In genomic region chr18:35964319-35964718, GRCh38 we compare ENCODE assay signal across 15 cellular contexts.
DNase-seq lines count a peak whose midpoint lies in the region; ATAC-seq and TF ChIP-seq lines count a peak whose summit lies in the region.
"Had no signal": no experiment of that assay in that cellular context is flagged by ENCODE, and none has a peak within 500 bp of the region (broad histone marks: within the 10 kb centered on the region; RNA-seq: fewer than 3 reads in every experiment).

No MANE protein-coding gene starts in this region.

- intact Hi-C loops in activated CD4-positive, alpha-beta memory T cell treated with anti-CD3 and anti-CD28 coated beads for 36 hours (cut with micrococcal nuclease), result no loop called here
- intact Hi-C loops in esophagus squamous epithelium (cut with DNase I), result no loop called here

- peaks cover 0 to 15% (median 0%) of the 10 kb centered on the region in 4 donors for H3K27me3 ChIP-seq in esophagus squamous epithelium
- H3K27me3 ChIP-seq: BLaER1 treated with 17β-estradiol and CSF1 and Interleukin-3, amounts not matched to agents 10 nM and 100 nM had no signal

- no peak for ATAC-seq in activated naive CD8-positive, alpha-beta T cell treated with anti-CD3 and anti-CD28 coated beads, Interleukin-2, amount 50 U/mL, for 24 hours
- peak; percentile 20 for ATAC-seq in esophagus mucosa
- ATAC-seq: GM23338 had no signal

- no peak overlapping the region for H3K27ac ChIP-seq in esophagus squamous epithelium
- H3K27ac ChIP-seq: BLaER1 treated with 17β-estradiol and CSF1 and Interleukin-3, amounts not matched to agents 10 nM and 100 nM had no signal

- CTCF ChIA-PET in activated CD4-positive, alpha-beta memory T cell treated with anti-CD3 and anti-CD28 coated beads for 36 hours (lab: Charles Lee), result no interaction called here
- CTCF ChIA-PET in activated CD4-positive, alpha-beta memory T cell treated with anti-CD3 and anti-CD28 coated beads, Interleukin-2, amount 10 ng/mL, durations not matched to agents 7 days and 5 days (lab: Charles Lee), result no interaction called here

- H3K9me3 ChIP-seq in esophagus squamous epithelium, result peaks cover 0 to 7% (median 0%) of the 10 kb centered on the region in 3 donors

- H3K4me3 Mint-ChIP-seq in activated CD4-positive, alpha-beta memory T cell treated with anti-CD3 and anti-CD28 coated beads for 36 hours, result no peak overlapping the region
- no peak overlapping the region for H3K4me3 Mint-ChIP-seq in activated CD4-positive, alpha-beta memory T cell treated with anti-CD3 and anti-CD28 coated beads, Interleukin-2, amount 10 ng/mL, durations not matched to agents 7 days and 5 days
- no peak overlapping the region for H3K4me3 Mint-ChIP-seq in activated naive CD8-positive, alpha-beta T cell treated with anti-CD3 and anti-CD28 coated beads, Interleukin-2, amount 50 U/mL, for 24 hours
- no peak overlapping the region for H3K4me3 Mint-ChIP-seq in activated naive CD8-positive, alpha-beta T cell treated with anti-CD3 and anti-CD28 coated beads for 36 hours
- H3K4me3 Mint-ChIP-seq in HFFc6, result no peak overlapping the region
- H3K4me3 Mint-ChIP-seq: CD4-positive, CD25-positive, alpha-beta regulatory T cell; GM23338; IgD-negative memory B cell had no signal

- no peaks in the 10 kb centered on the region for H3K9me3 Mint-ChIP-seq in activated CD4-positive, alpha-beta memory T cell treated with anti-CD3 and anti-CD28 coated beads for 36 hours
- no peaks in the 10 kb centered on the region for H3K9me3 Mint-ChIP-seq in activated CD4-positive, alpha-beta memory T cell treated with anti-CD3 and anti-CD28 coated beads, Interleukin-2, amount 10 ng/mL, durations not matched to agents 7 days and 5 days
- no peaks in the 10 kb centered on the region for H3K9me3 Mint-ChIP-seq in activated naive CD8-positive, alpha-beta T cell treated with anti-CD3 and anti-CD28 coated beads, Interleukin-2, amount 50 U/mL, for 24 hours
- H3K9me3 Mint-ChIP-seq in activated naive CD8-positive, alpha-beta T cell treated with anti-CD3 and anti-CD28 coated beads for 36 hours, result peaks cover 5% of the 10 kb centered on the region
- no peaks in the 10 kb centered on the region; the same call in 1 of the 2 replicates for H3K9me3 Mint-ChIP-seq in HFFc6

- TF ChIP-seq POLR2A in esophagus squamous epithelium (IDR thresholded peaks at IDR 0.05), result no peak

- POLR2A ChIA-PET in activated CD4-positive, alpha-beta memory T cell treated with anti-CD3 and anti-CD28 coated beads for 36 hours (lab: Charles Lee), result no interaction called here
- POLR2A ChIA-PET in activated CD4-positive, alpha-beta memory T cell treated with anti-CD3 and anti-CD28 coated beads, Interleukin-2, amount 10 ng/mL, durations not matched to agents 7 days and 5 days (lab: Charles Lee), result no interaction called here

- H3K36me3 ChIP-seq in esophagus squamous epithelium, result no peaks in the 10 kb centered on the region
- H3K36me3 ChIP-seq: BLaER1 treated with 17β-estradiol and CSF1 and Interleukin-3, amounts not matched to agents 10 nM and 100 nM had no signal

- H3K4me3 ChIP-seq in esophagus squamous epithelium, result no peak overlapping the region
- H3K4me3 ChIP-seq: BLaER1 treated with 17β-estradiol and CSF1 and Interleukin-3, amounts not matched to agents 10 nM and 100 nM; GM23338 had no signal

- DNase-seq in activated CD4-positive, alpha-beta memory T cell treated with anti-CD3 and anti-CD28 coated beads for 36 hours, result no peak
- no peak for DNase-seq in activated CD4-positive, alpha-beta memory T cell treated with anti-CD3 and anti-CD28 coated beads, Interleukin-2, amount 10 ng/mL, durations not matched to agents 7 days and 5 days
- DNase-seq in activated naive CD8-positive, alpha-beta T cell treated with anti-CD3 and anti-CD28 coated beads, Interleukin-2, amount 50 U/mL, for 24 hours, result no peak
- no peak for DNase-seq in activated naive CD8-positive, alpha-beta T cell treated with anti-CD3 and anti-CD28 coated beads for 36 hours
- no peak for DNase-seq in esophagus squamous epithelium (lab: John Stamatoyannopoulos, UW)
- no peak for DNase-seq in HFFc6
- DNase-seq: ACHN; CD4-positive, CD25-positive, alpha-beta regulatory T cell; DMS53; GF-D8; H7 had no signal

- H3K27ac Mint-ChIP-seq in activated CD4-positive, alpha-beta memory T cell treated with anti-CD3 and anti-CD28 coated beads for 36 hours, result peak overlapping the region; percentile 68
- H3K27ac Mint-ChIP-seq in activated CD4-positive, alpha-beta memory T cell treated with anti-CD3 and anti-CD28 coated beads, Interleukin-2, amount 10 ng/mL, durations not matched to agents 7 days and 5 days, result no peak overlapping the region
- H3K27ac Mint-ChIP-seq in activated naive CD8-positive, alpha-beta T cell treated with anti-CD3 and anti-CD28 coated beads, Interleukin-2, amount 50 U/mL, for 24 hours, result peak overlapping the region; percentile 24
- H3K27ac Mint-ChIP-seq in activated naive CD8-positive, alpha-beta T cell treated with anti-CD3 and anti-CD28 coated beads for 36 hours, result no peak overlapping the region
- H3K27ac Mint-ChIP-seq in HFFc6, result no peak overlapping the region
- H3K27ac Mint-ChIP-seq: CD4-positive, CD25-positive, alpha-beta regulatory T cell; GM23338; IgD-negative memory B cell had no signal

- H3K27me3 Mint-ChIP-seq in activated CD4-positive, alpha-beta memory T cell treated with anti-CD3 and anti-CD28 coated beads for 36 hours, result no peaks in the 10 kb centered on the region
- H3K27me3 Mint-ChIP-seq in activated CD4-positive, alpha-beta memory T cell treated with anti-CD3 and anti-CD28 coated beads, Interleukin-2, amount 10 ng/mL, durations not matched to agents 7 days and 5 days, result peaks cover 6% of the 10 kb centered on the region
- H3K27me3 Mint-ChIP-seq in activated naive CD8-positive, alpha-beta T cell treated with anti-CD3 and anti-CD28 coated beads, Interleukin-2, amount 50 U/mL, for 24 hours, result peaks cover 6% of the 10 kb centered on the region
- peaks cover 4% of the 10 kb centered on the region for H3K27me3 Mint-ChIP-seq in activated naive CD8-positive, alpha-beta T cell treated with anti-CD3 and anti-CD28 coated beads for 36 hours
- peaks cover 27% of the 10 kb centered on the region for H3K27me3 Mint-ChIP-seq in HFFc6 (ENCODE audit: insufficient read depth)
- H3K27me3 Mint-ChIP-seq: IgD-negative memory B cell had no signal

- no peaks in the 10 kb centered on the region for H3K36me3 Mint-ChIP-seq in activated CD4-positive, alpha-beta memory T cell treated with anti-CD3 and anti-CD28 coated beads for 36 hours
- no peaks in the 10 kb centered on the region for H3K36me3 Mint-ChIP-seq in activated CD4-positive, alpha-beta memory T cell treated with anti-CD3 and anti-CD28 coated beads, Interleukin-2, amount 10 ng/mL, durations not matched to agents 7 days and 5 days (ENCODE audit: low read depth)
- no peaks in the 10 kb centered on the region for H3K36me3 Mint-ChIP-seq in activated naive CD8-positive, alpha-beta T cell treated with anti-CD3 and anti-CD28 coated beads, Interleukin-2, amount 50 U/mL, for 24 hours (ENCODE audit: low read depth)
- H3K36me3 Mint-ChIP-seq in activated naive CD8-positive, alpha-beta T cell treated with anti-CD3 and anti-CD28 coated beads for 36 hours, result peaks cover 5% of the 10 kb centered on the region
- H3K36me3 Mint-ChIP-seq in HFFc6 (ENCODE audit: low read depth), result no peaks in the 10 kb centered on the region
- H3K36me3 Mint-ChIP-seq: IgD-negative memory B cell had no signal

- peaks cover 0 to 19% (median 12%) of the 10 kb centered on the region in 3 donors for H3K4me1 ChIP-seq in esophagus squamous epithelium

- peaks cover 19% of the 10 kb centered on the region for H3K4me1 Mint-ChIP-seq in activated CD4-positive, alpha-beta memory T cell treated with anti-CD3 and anti-CD28 coated beads for 36 hours (ENCODE audit: low read depth)
- H3K4me1 Mint-ChIP-seq in activated CD4-positive, alpha-beta memory T cell treated with anti-CD3 and anti-CD28 coated beads, Interleukin-2, amount 10 ng/mL, durations not matched to agents 7 days and 5 days, result peaks cover 7% of the 10 kb centered on the region
- H3K4me1 Mint-ChIP-seq in activated naive CD8-positive, alpha-beta T cell treated with anti-CD3 and anti-CD28 coated beads, Interleukin-2, amount 50 U/mL, for 24 hours, result peaks cover 8% of the 10 kb centered on the region
- H3K4me1 Mint-ChIP-seq in activated naive CD8-positive, alpha-beta T cell treated with anti-CD3 and anti-CD28 coated beads for 36 hours, result peaks cover 11% of the 10 kb centered on the region
- no peaks in the 10 kb centered on the region for H3K4me1 Mint-ChIP-seq in HFFc6 (ENCODE audit: low read depth)
- H3K4me1 Mint-ChIP-seq: GM23338 had no signal

- no peak for TF ChIP-seq CTCF in esophagus squamous epithelium (IDR thresholded peaks at IDR 0.05)
- TF ChIP-seq CTCF in HFFc6 (IDR thresholded peaks at IDR 0.05), result no peak

Comparison
In these comparisons a context has a peak if more than half of its experiments do, and no peak if none do; other contexts are left out.
1. H3K27ac Mint-ChIP-seq: peak in activated CD4-positive, alpha-beta memory T cell treated with anti-CD3 and anti-CD28 coated beads for 36 hours (single experiment) and activated naive CD8-positive, alpha-beta T cell treated with anti-CD3 and anti-CD28 coated beads, Interleukin-2, amount 50 U/mL, for 24 hours (single experiment); none in activated CD4-positive, alpha-beta memory T cell treated with anti-CD3 and anti-CD28 coated beads, Interleukin-2, amount 10 ng/mL, durations not matched to agents 7 days and 5 days (single experiment), activated naive CD8-positive, alpha-beta T cell treated with anti-CD3 and anti-CD28 coated beads for 36 hours (single experiment) and HFFc6 (single experiment).